25 cellular contexts compared by ENCODE assay signal in the genomic region with DNA sequence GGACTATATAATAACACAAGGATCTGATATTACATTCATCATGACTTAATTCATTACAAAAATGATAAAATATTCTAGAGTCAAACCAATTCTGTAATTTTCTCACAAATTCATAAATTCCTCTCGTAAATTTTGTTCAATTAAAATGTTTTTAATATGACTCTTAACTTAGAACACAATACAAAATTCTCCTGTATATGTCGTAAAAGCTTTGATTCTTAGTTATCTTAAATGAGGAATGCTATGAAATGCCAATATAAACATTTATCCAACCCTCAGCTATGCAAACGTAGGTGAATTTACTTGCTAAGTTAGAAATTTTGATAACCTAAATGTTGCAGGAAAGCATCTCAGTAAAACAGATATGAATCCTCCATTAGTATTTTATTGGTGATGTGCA. TPM values are rescaled to one million over a fixed set of nuclear protein-coding genes. Genes with fewer than 3 reads are reported as not detected.
DNase-seq lines count a peak whose midpoint lies in the region; ATAC-seq, FAIRE-seq and TF ChIP-seq lines count a peak whose summit lies in the region.
"Had no signal": no experiment of that assay in that cellular context is flagged by ENCODE, and none has a peak within 500 bp of the region (broad histone marks: within the 10 kb centered on the region; RNA-seq: fewer than 3 reads in every experiment).

No MANE protein-coding gene starts in this region.

- no peaks in the 10 kb centered on the region for H3K27me3 Mint-ChIP-seq in CD4-positive, CD25-positive, alpha-beta regulatory T cell
- no peaks in the 10 kb centered on the region for H3K27me3 Mint-ChIP-seq in endothelial cell (ENCODE audit: unreplicated experiment)
- no peaks in the 10 kb centered on the region for H3K27me3 Mint-ChIP-seq in activated CD4-positive, alpha-beta memory T cell treated with anti-CD3 and anti-CD28 coated beads, Interleukin-2, amount 10 ng/mL, durations not matched to agents 7 days and 5 days

- no peak for DNase-seq in CD4-positive, CD25-positive, alpha-beta regulatory T cell
- DNase-seq in OCI-LY7 (ENCODE audit: low spot score) (no peak), frontal cortex (ENCODE audit: low spot score in 2 of 2) (no peak), endothelial cell (ENCODE audit: low spot score) (no peak)
- DNase-seq in activated effector memory CD4-positive, alpha-beta T cell treated with Interleukin-2 at 50 U/mL for 16 hours = no peak
- no peak for DNase-seq in activated CD4-positive, alpha-beta memory T cell treated with anti-CD3 and anti-CD28 coated beads, Interleukin-2, amount 10 ng/mL, durations not matched to agents 7 days and 5 days
- DNase-seq: activated CD4-positive, alpha-beta T cell treated with anti-CD3 and anti-CD28 coated beads, Interleukin-2, amount 50 U/mL, for 1 hour; activated CD8-positive, alpha-beta memory T cell treated with anti-CD3 and anti-CD28 coated beads, Interleukin-2, amount 50 U/mL, for 48 hours; GF-D8; glutamatergic neuron; lower lobe of right lung; NCI-H1092; NCI-H187 treated with DMSO at 0.1 percent for 48 hours; NCI-H524 treated with DMSO at 0.1 percent for 48 hours; sigmoid colon; T-helper 2 cell; transverse colon had no signal

- peaks cover 80% of the 10 kb centered on the region for H3K79me2 ChIP-seq in OCI-LY7 (ENCODE audit: insufficient read depth, low read depth, low read length)

- H3K27ac Mint-ChIP-seq in CD4-positive, CD25-positive, alpha-beta regulatory T cell = peak overlapping the region; percentile 28 to 84 (median 83)
- no peak overlapping the region for H3K27ac Mint-ChIP-seq in endothelial cell (ENCODE audit: unreplicated experiment)
- H3K27ac Mint-ChIP-seq in activated CD4-positive, alpha-beta memory T cell treated with anti-CD3 and anti-CD28 coated beads, Interleukin-2, amount 10 ng/mL, durations not matched to agents 7 days and 5 days = no peak overlapping the region

- no peak for ATAC-seq in CD4-positive, CD25-positive, alpha-beta regulatory T cell (ENCODE audit: low read depth in 2 of 2)

- POLR2A ChIA-PET in OCI-LY7 (lab: Charles Lee) = interaction anchor here (0.6 to 3.8 kb wide), 6 partner anchors 9 to 1409 kb away, joined by 3 to 21 read pairs (median 4); no protein-coding TSS in a partner anchor
- POLR2A ChIA-PET in activated CD4-positive, alpha-beta memory T cell treated with anti-CD3 and anti-CD28 coated beads, Interleukin-2, amount 10 ng/mL, durations not matched to agents 7 days and 5 days (lab: Charles Lee) = interaction anchor here (1.0 to 1.8 kb wide), 2 partner anchors 28 to 30 kb away, joined by 3 to 6 read pairs; a partner anchor contains a TSS

- H4K20me1 ChIP-seq in BLaER1 (peaks cover 67% of the 10 kb centered on the region), OCI-LY7 (ENCODE audit: insufficient read depth, low read length) (peaks cover 5% of the 10 kb centered on the region; the same call in 1 of the 2 replicates)

- no TSS peak for BruUV-seq in OCI-LY7 (replicated peaks; lab: Mats Ljungman, UMichigan)

- H3K4me2 ChIP-seq in BLaER1 = peak overlapping the region; percentile 26
- peak overlapping the region; percentile 75 for H3K4me2 ChIP-seq in OCI-LY7 (ENCODE audit: low read length)

- TF ChIP-seq CTCF in OCI-LY7 (conservative IDR thresholded peaks at IDR 0.05; ENCODE audit: low read length) = no peak
- no peak for TF ChIP-seq CTCF in endothelial cell (IDR thresholded peaks at IDR 0.05; ENCODE audit: unreplicated experiment)

- no peaks in the 10 kb centered on the region for H3K9me3 Mint-ChIP-seq in CD4-positive, CD25-positive, alpha-beta regulatory T cell
- H3K9me3 Mint-ChIP-seq in endothelial cell (ENCODE audit: unreplicated experiment) = no peaks in the 10 kb centered on the region
- H3K9me3 Mint-ChIP-seq in activated CD4-positive, alpha-beta memory T cell treated with anti-CD3 and anti-CD28 coated beads, Interleukin-2, amount 10 ng/mL, durations not matched to agents 7 days and 5 days = no peaks in the 10 kb centered on the region

- H3K4me3 ChIP-seq in BLaER1 (no peak overlapping the region), OCI-LY7 (ENCODE audit: low read depth, low read length, poor library complexity, severe bottlenecking) (peak overlapping the region; percentile 41)
- H3K4me3 ChIP-seq in CD4-positive, CD25-positive, alpha-beta regulatory T cell (ENCODE audit: low read depth, low read length) = no peak overlapping the region
- H3K4me3 ChIP-seq: cardiac muscle cell, lower lobe of right lung, prostate gland, sigmoid colon, SJSA1, transverse colon had no signal

- no peaks in the 10 kb centered on the region for H3K27me3 ChIP-seq in BLaER1
- no peaks in the 10 kb centered on the region for H3K27me3 ChIP-seq in CD4-positive, CD25-positive, alpha-beta regulatory T cell (ENCODE audit: control insufficient read depth, insufficient read depth, low read length)
- H3K27me3 ChIP-seq: cardiac muscle cell, sigmoid colon, transverse colon had no signal

- no peak overlapping the region for H2AFZ ChIP-seq in OCI-LY7 (ENCODE audit: low read length)

- intact Hi-C loops in OCI-LY7 (cut with micrococcal nuclease; ENCODE audit: unreplicated experiment) = no loop called here

- peak overlapping the region in 2 of 4 donors; percentile 34 to 58 for H3K4me3 Mint-ChIP-seq in CD4-positive, CD25-positive, alpha-beta regulatory T cell
- no peak overlapping the region for H3K4me3 Mint-ChIP-seq in endothelial cell (ENCODE audit: unreplicated experiment)
- no peak overlapping the region for H3K4me3 Mint-ChIP-seq in activated CD4-positive, alpha-beta memory T cell treated with anti-CD3 and anti-CD28 coated beads, Interleukin-2, amount 10 ng/mL, durations not matched to agents 7 days and 5 days

- no peaks in the 10 kb centered on the region for H3K9me2 ChIP-seq in OCI-LY7 (ENCODE audit: insufficient read depth, low read length)

- peak; percentile 8 for FAIRE-seq in frontal cortex (lab: Jason Lieb, UNC)
- FAIRE-seq: H54 had no signal

- H3K9me3 ChIP-seq in BLaER1 (no peaks in the 10 kb centered on the region), OCI-LY7 (ENCODE audit: low read length) (no peaks in the 10 kb centered on the region)
- no peaks in the 10 kb centered on the region for H3K9me3 ChIP-seq in CD4-positive, CD25-positive, alpha-beta regulatory T cell (ENCODE audit: control insufficient read depth in 2 of 2, low read length in 2 of 2)
- H3K9me3 ChIP-seq: lower lobe of right lung, prostate gland, sigmoid colon, SJSA1, transverse colon had no signal

- H3K4me1 Mint-ChIP-seq in CD4-positive, CD25-positive, alpha-beta regulatory T cell = peaks cover 54 to 93% (median 77%) of the 10 kb centered on the region in 4 donors
- H3K4me1 Mint-ChIP-seq in endothelial cell (ENCODE audit: unreplicated experiment) = no peaks in the 10 kb centered on the region
- H3K4me1 Mint-ChIP-seq in activated CD4-positive, alpha-beta memory T cell treated with anti-CD3 and anti-CD28 coated beads, Interleukin-2, amount 10 ng/mL, durations not matched to agents 7 days and 5 days = peaks cover 51% of the 10 kb centered on the region

- H3K36me3 ChIP-seq in BLaER1 (0 out of 2 replicates have a peak, but pooled peaks cover 20% of the 10 kb centered on the region), OCI-LY7 (ENCODE audit: insufficient read depth, low read length) (peaks cover 63% of the 10 kb centered on the region)
- peaks cover 42% of the 10 kb centered on the region for H3K36me3 ChIP-seq in CD4-positive, CD25-positive, alpha-beta regulatory T cell (ENCODE audit: control insufficient read depth, insufficient read depth, low read length)
- H3K36me3 ChIP-seq: cardiac muscle cell, lower lobe of right lung, prostate gland, sigmoid colon, SJSA1, transverse colon had no signal

- CTCF ChIA-PET in OCI-LY7 (lab: Charles Lee; ENCODE audit: unreplicated experiment) = interaction anchor here (1.1 kb wide), 1 partner anchor 11 kb away, joined by 3 read pairs; no protein-coding TSS in a partner anchor
- CTCF ChIA-PET in activated CD4-positive, alpha-beta memory T cell treated with anti-CD3 and anti-CD28 coated beads, Interleukin-2, amount 10 ng/mL, durations not matched to agents 7 days and 5 days (lab: Charles Lee) = interaction anchor here (3.7 kb wide), 1 partner anchor 47 kb away, joined by 18 read pairs; no protein-coding TSS in a partner anchor

- H3K4me1 ChIP-seq in BLaER1 (peaks cover 15% of the 10 kb centered on the region), OCI-LY7 (ENCODE audit: insufficient read depth, low read length, poor library complexity, severe bottlenecking) (peaks cover 75% of the 10 kb centered on the region)
- peaks cover 43% of the 10 kb centered on the region for H3K4me1 ChIP-seq in CD4-positive, CD25-positive, alpha-beta regulatory T cell (ENCODE audit: control insufficient read depth, insufficient read depth, low read length, poor library complexity, severe bottlenecking)
- H3K4me1 ChIP-seq: lower lobe of right lung, prostate gland, sigmoid colon, SJSA1, transverse colon had no signal

- no peak overlapping the region for H3K9ac ChIP-seq in BLaER1

- H3K27ac ChIP-seq in BLaER1 = no peak overlapping the region
- H3K27ac ChIP-seq in CD4-positive, CD25-positive, alpha-beta regulatory T cell (ENCODE audit: insufficient read depth, low read length, poor library complexity, severe bottlenecking) = no peak overlapping the region
- H3K27ac ChIP-seq in OCI-LY7 (ENCODE audit: low read depth, low read length, poor library complexity, severe bottlenecking) = peak overlapping the region; percentile 26
- H3K27ac ChIP-seq: cardiac muscle cell, HL-60, lower lobe of right lung, prostate gland, sigmoid colon, SJSA1, transverse colon had no signal

- H3K36me3 Mint-ChIP-seq in CD4-positive, CD25-positive, alpha-beta regulatory T cell = peaks cover 31% of the 10 kb centered on the region
- no peaks in the 10 kb centered on the region for H3K36me3 Mint-ChIP-seq in endothelial cell (ENCODE audit: low read depth, unreplicated experiment)
- H3K36me3 Mint-ChIP-seq in activated CD4-positive, alpha-beta memory T cell treated with anti-CD3 and anti-CD28 coated beads, Interleukin-2, amount 10 ng/mL, durations not matched to agents 7 days and 5 days (ENCODE audit: low read depth) = peaks cover 60% of the 10 kb centered on the region

RNA-seq across cellular contexts. Expression of a gene that starts 28.9 kb away (rescaled TPM):
- total RNA-seq in CD4-positive, CD25-positive, alpha-beta regulatory T cell = 261 TPM
- polyA plus RNA-seq in CD4-positive, CD25-positive, alpha-beta regulatory T cell = 100 to 1,000 TPM; 242 to 285 (median 260) TPM
- 98.4 and 115 TPM in 2 replicates for total RNA-seq in OCI-LY7 (2014; rRNA removed; shearing (Covaris generic))
- total RNA-seq in OCI-LY7 (2022) (72.1 and 84.1 TPM in 2 replicates), frontal cortex (19.2 TPM), endothelial cell (ENCODE audit: unreplicated experiment) (not detected)
- 100 to 1,000 TPM; 167 TPM for total RNA-seq in activated CD4-positive, alpha-beta memory T cell treated with anti-CD3 and anti-CD28 coated beads, Interleukin-2, amount 10 ng/mL, durations not matched to agents 7 days and 5 days
- total RNA-seq: cardiac muscle cell, fibroblast of lung, kidney epithelial cell, SJSA1 had no signal
- polyA plus RNA-seq: cardiac muscle cell had no signal

Comparison
In these comparisons a context has a peak if more than half of its experiments do, and no peak if none do; other contexts are left out.
1. H3K27ac Mint-ChIP-seq: peak in CD4-positive, CD25-positive, alpha-beta regulatory T cell (3 of 3); none in endothelial cell (single experiment) and activated CD4-positive, alpha-beta memory T cell treated with anti-CD3 and anti-CD28 coated beads, Interleukin-2, amount 10 ng/mL, durations not matched to agents 7 days and 5 days (single experiment).
2. RNA of a gene that starts 28.9 kb away (total RNA-seq): 261 TPM in CD4-positive, CD25-positive, alpha-beta regulatory T cell (single experiment), 167 TPM in activated CD4-positive, alpha-beta memory T cell treated with anti-CD3 and anti-CD28 coated beads, Interleukin-2, amount 10 ng/mL, durations not matched to agents 7 days and 5 days, 72.1 to 115 TPM in OCI-LY7 and 19.2 TPM in frontal cortex (single experiment); not detected in endothelial cell (single experiment); every median in the first group is over 10 times any median in the second.